8 cellular contexts compared by ENCODE assay signal in genomic region chr5:139293504-139294371, GRCh38. TPM values are rescaled to one million over a fixed set of nuclear protein-coding genes. Genes with fewer than 3 reads are reported as not detected.
DNase-seq lines count a peak whose midpoint lies in the region; ATAC-seq, FAIRE-seq and TF ChIP-seq lines count a peak whose summit lies in the region.

MATR3 (plus strand) TSS chr5:139293740; CDS start chr5:139307416, 13,676 bp downstream.

- peak within 1 kb of the TSS; percentile 94 for H3K4me3 Mint-ChIP-seq in T-helper 1 cell treated with Interleukin-12 subunit alpha and Interleukin-12 subunit beta and Interleukin-4 antibody, amounts not matched to agents 30 μg/mL and 1 μg/mL, for 36 hours
- peak within 1 kb of the TSS; percentile 94 for H3K4me3 Mint-ChIP-seq in progenitor cell of endocrine pancreas (ENCODE audit: low read depth)

- H3K36me3 Mint-ChIP-seq in T-helper 1 cell treated with Interleukin-12 subunit alpha and Interleukin-12 subunit beta and Interleukin-4 antibody, amounts not matched to agents 30 μg/mL and 1 μg/mL, for 36 hours (ENCODE audit: low read depth), result peaks cover 8% of the 10 kb centered on the region
- peaks cover 1% of the 10 kb centered on the region for H3K36me3 Mint-ChIP-seq in progenitor cell of endocrine pancreas (ENCODE audit: insufficient read depth)

- no peaks in the 10 kb centered on the region for H3K27me3 Mint-ChIP-seq in T-helper 1 cell treated with Interleukin-12 subunit alpha and Interleukin-12 subunit beta and Interleukin-4 antibody, amounts not matched to agents 30 μg/mL and 1 μg/mL, for 36 hours (ENCODE audit: low read depth)
- H3K27me3 Mint-ChIP-seq in progenitor cell of endocrine pancreas, result peaks cover 5% of the 10 kb centered on the region

- peak within 1 kb of the TSS; percentile 97 for H3K27ac Mint-ChIP-seq in T-helper 1 cell treated with Interleukin-12 subunit alpha and Interleukin-12 subunit beta and Interleukin-4 antibody, amounts not matched to agents 30 μg/mL and 1 μg/mL, for 36 hours
- H3K27ac Mint-ChIP-seq in progenitor cell of endocrine pancreas, result peak within 1 kb of the TSS; percentile 100

- no peaks in the 10 kb centered on the region for H3K9me3 Mint-ChIP-seq in T-helper 1 cell treated with Interleukin-12 subunit alpha and Interleukin-12 subunit beta and Interleukin-4 antibody, amounts not matched to agents 30 μg/mL and 1 μg/mL, for 36 hours
- no peaks in the 10 kb centered on the region for H3K9me3 Mint-ChIP-seq in progenitor cell of endocrine pancreas (ENCODE audit: low read depth)

- DNase-seq in GM12892 (ENCODE audit: insufficient read length), result peak; percentile 82
- DNase-seq in NCI-H1694 (lab: John Stamatoyannopoulos, UW), result peak; percentile 85
- DNase-seq in amniotic stem cell (lab: John Stamatoyannopoulos, UW), result peak; percentile 94
- DNase-seq in left cardiac atrium, result peak; percentile 96
- peak; percentile 92 for DNase-seq in progenitor cell of endocrine pancreas (ENCODE audit: low spot score, unreplicated experiment)
- peak; percentile 97 for DNase-seq in ureter (ENCODE audit: low spot score)

- peak; percentile 95 for TF ChIP-seq POLR2A in GM12892 (IDR thresholded peaks at IDR 0.05; ENCODE audit: low read depth, low read length)

- FAIRE-seq in GM12892 (lab: Jason Lieb, UNC), result peak; percentile 93

- TF ChIP-seq CTCF in progenitor cell of endocrine pancreas (IDR thresholded peaks at IDR 0.05; ENCODE audit: unreplicated experiment), result no peak

- peak; percentile 72 for ATAC-seq in HG02870 (IDR thresholded peaks at IDR 0.05; ENCODE audit: unreplicated experiment)
- peak; percentile 97 to 98 for ATAC-seq in left cardiac atrium

- intact Hi-C loops in left cardiac atrium (cut with DNase I), result no loop called here

- H3K4me1 Mint-ChIP-seq in T-helper 1 cell treated with Interleukin-12 subunit alpha and Interleukin-12 subunit beta and Interleukin-4 antibody, amounts not matched to agents 30 μg/mL and 1 μg/mL, for 36 hours (ENCODE audit: low read depth), result peaks cover 37% of the 10 kb centered on the region
- peaks cover 32% of the 10 kb centered on the region for H3K4me1 Mint-ChIP-seq in progenitor cell of endocrine pancreas (ENCODE audit: low read depth)

RNA-seq across cellular contexts. Expression of gene MATR3, which starts in this region (rescaled TPM):
- 168 TPM for polyA plus RNA-seq in GM12892 (2012; ENCODE audit: missing spikeins)
- total RNA-seq in left cardiac atrium (100 to 1,000 TPM; 104 to 162 TPM), progenitor cell of endocrine pancreas (324 and 336 TPM in 2 replicates), ureter (259 TPM)

Comparison
In these comparisons a context has a peak if more than half of its experiments do, and no peak if none do; other contexts are left out.
1. Peak in every context shown above with its lines: DNase-seq and ATAC-seq.